20 cellular contexts compared by ENCODE assay signal in genomic region chr9:75636427-75637045, GRCh38.
DNase-seq lines count a peak whose midpoint lies in the region; ATAC-seq lines count a peak whose summit lies in the region.
"Had no signal": no experiment of that assay in that cellular context is flagged by ENCODE, and none has a peak within 500 bp of the region (broad histone marks: within the 10 kb centered on the region; RNA-seq: fewer than 3 reads in every experiment).

No MANE protein-coding gene starts in this region.

- intact Hi-C loops in activated CD4-positive, alpha-beta T cell treated with anti-CD3 and anti-CD28 coated beads for 36 hours (cut with DNase I, micrococcal nuclease), result no loop called here

- no peaks in the 10 kb centered on the region for H3K4me1 Mint-ChIP-seq in activated CD4-positive, alpha-beta T cell treated with anti-CD3 and anti-CD28 coated beads for 36 hours
- no peaks in the 10 kb centered on the region for H3K4me1 Mint-ChIP-seq in activated CD4-positive, alpha-beta T cell treated with anti-CD3 and anti-CD28 coated beads, Interleukin-2, amount 10 ng/mL, durations not matched to agents 7 days and 5 days
- peaks cover 10% of the 10 kb centered on the region for H3K4me1 Mint-ChIP-seq in stimulated activated naive CD8-positive, alpha-beta T cell treated with anti-CD3 and anti-CD28 coated beads, Interleukin-15, amount 100 ng/mL, for 72 hours
- H3K4me1 Mint-ChIP-seq in immature natural killer cell, result peaks cover 2 to 9% of the 10 kb centered on the region in 2 donors
- no peaks in the 10 kb centered on the region for H3K4me1 Mint-ChIP-seq in activated CD8-positive, alpha-beta memory T cell treated with anti-CD3 and anti-CD28 coated beads, Interleukin-2, amount 10 ng/mL, durations not matched to agents 7 days and 5 days
- H3K4me1 Mint-ChIP-seq: B cell, IgD-negative memory B cell had no signal

- peak; percentile 23 for DNase-seq in activated CD4-positive, alpha-beta T cell treated with anti-CD3 and anti-CD28 coated beads for 36 hours
- no peak for DNase-seq in activated CD4-positive, alpha-beta T cell treated with anti-CD3 and anti-CD28 coated beads, Interleukin-2, amount 10 ng/mL, durations not matched to agents 7 days and 5 days
- peak in 1 of 2 donors; percentile 42 for DNase-seq in stimulated activated naive CD8-positive, alpha-beta T cell treated with anti-CD3 and anti-CD28 coated beads, Interleukin-15, amount 100 ng/mL, for 72 hours
- no peak for DNase-seq in stimulated activated naive CD8-positive, alpha-beta T cell treated with anti-CD3 and anti-CD28 coated beads, Interleukin-15, Interleukin-2, amounts not matched to agents 100 U/mL and 50 U/mL, for 24 hours
- DNase-seq in immature natural killer cell (peak; percentile 12 to 19 (median 15)), HuH-7 (ENCODE audit: low spot score) (no peak), NCI-H446 (lab: John Stamatoyannopoulos, UW) (no peak)
- DNase-seq in activated CD8-positive, alpha-beta memory T cell treated with anti-CD3 and anti-CD28 coated beads, Interleukin-2, amount 10 ng/mL, durations not matched to agents 7 days and 5 days, result no peak
- DNase-seq: Calu3; CD4-positive, alpha-beta T cell; DMS53; Kasumi-1; NCI-H1105 treated with DMSO at 0.1 percent for 48 hours; NCI-H1694 treated with DMSO at 0.1 percent for 48 hours; NCI-H345; NCI-H526 treated with DMSO at 0.1 percent for 48 hours; NK-92 treated with Interleukin-12 subunit alpha and Interleukin-12 subunit beta, amount 100 ng/mL, for 24 hours; PC-3 had no signal

- H3K4me3 Mint-ChIP-seq in activated CD4-positive, alpha-beta T cell treated with anti-CD3 and anti-CD28 coated beads for 36 hours, result no peak overlapping the region
- no peak overlapping the region for H3K4me3 Mint-ChIP-seq in activated CD4-positive, alpha-beta T cell treated with anti-CD3 and anti-CD28 coated beads, Interleukin-2, amount 10 ng/mL, durations not matched to agents 7 days and 5 days
- no peak overlapping the region for H3K4me3 Mint-ChIP-seq in stimulated activated naive CD8-positive, alpha-beta T cell treated with anti-CD3 and anti-CD28 coated beads, Interleukin-15, amount 100 ng/mL, for 72 hours
- H3K4me3 Mint-ChIP-seq in immature natural killer cell, result no peak overlapping the region
- H3K4me3 Mint-ChIP-seq in activated CD8-positive, alpha-beta memory T cell treated with anti-CD3 and anti-CD28 coated beads, Interleukin-2, amount 10 ng/mL, durations not matched to agents 7 days and 5 days, result no peak overlapping the region
- H3K4me3 Mint-ChIP-seq: B cell; CD4-positive, alpha-beta T cell; IgD-negative memory B cell had no signal

- H3K27ac Mint-ChIP-seq in activated CD4-positive, alpha-beta T cell treated with anti-CD3 and anti-CD28 coated beads for 36 hours, result no peak overlapping the region
- no peak overlapping the region for H3K27ac Mint-ChIP-seq in activated CD4-positive, alpha-beta T cell treated with anti-CD3 and anti-CD28 coated beads, Interleukin-2, amount 10 ng/mL, durations not matched to agents 7 days and 5 days
- no peak overlapping the region for H3K27ac Mint-ChIP-seq in stimulated activated naive CD8-positive, alpha-beta T cell treated with anti-CD3 and anti-CD28 coated beads, Interleukin-15, amount 100 ng/mL, for 72 hours
- no peak overlapping the region for H3K27ac Mint-ChIP-seq in immature natural killer cell
- H3K27ac Mint-ChIP-seq in activated CD8-positive, alpha-beta memory T cell treated with anti-CD3 and anti-CD28 coated beads, Interleukin-2, amount 10 ng/mL, durations not matched to agents 7 days and 5 days, result no peak overlapping the region
- H3K27ac Mint-ChIP-seq: B cell; CD4-positive, alpha-beta T cell had no signal

- peak; percentile 26 for ATAC-seq in activated CD4-positive, alpha-beta T cell treated with anti-CD3 and anti-CD28 coated beads for 36 hours
- ATAC-seq in stimulated activated naive CD8-positive, alpha-beta T cell treated with anti-CD3 and anti-CD28 coated beads, Interleukin-15, amount 100 ng/mL, for 72 hours, result peak; percentile 97
- ATAC-seq in stimulated activated naive CD8-positive, alpha-beta T cell treated with anti-CD3 and anti-CD28 coated beads, Interleukin-15, Interleukin-2, amounts not matched to agents 100 U/mL and 50 U/mL, for 24 hours, result no peak
- ATAC-seq in activated CD8-positive, alpha-beta memory T cell treated with anti-CD3 and anti-CD28 coated beads, Interleukin-2, amount 10 ng/mL, durations not matched to agents 7 days and 5 days, result no peak
- ATAC-seq: PC-3 had no signal

- POLR2A ChIA-PET in activated CD4-positive, alpha-beta T cell treated with anti-CD3 and anti-CD28 coated beads for 36 hours (lab: Charles Lee), result no interaction called here
- POLR2A ChIA-PET in activated CD4-positive, alpha-beta T cell treated with anti-CD3 and anti-CD28 coated beads, Interleukin-2, amount 10 ng/mL, durations not matched to agents 7 days and 5 days (lab: Charles Lee), result no interaction called here

- CTCF ChIA-PET in activated CD4-positive, alpha-beta T cell treated with anti-CD3 and anti-CD28 coated beads for 36 hours (lab: Charles Lee), result interaction anchor here (0.8 kb wide), 1 partner anchor 264 kb away, joined by 3 read pairs; no protein-coding TSS in a partner anchor
- CTCF ChIA-PET in activated CD4-positive, alpha-beta T cell treated with anti-CD3 and anti-CD28 coated beads, Interleukin-2, amount 10 ng/mL, durations not matched to agents 7 days and 5 days (lab: Charles Lee), result no interaction called here
- CTCF ChIA-PET in activated CD8-positive, alpha-beta memory T cell treated with anti-CD3 and anti-CD28 coated beads, Interleukin-2, amount 10 ng/mL, durations not matched to agents 7 days and 5 days (lab: Charles Lee), result interaction anchor here (0.6 kb wide), 1 partner anchor 88 kb away, joined by 3 read pairs; no protein-coding TSS in a partner anchor

- H3K27me3 Mint-ChIP-seq in activated CD4-positive, alpha-beta T cell treated with anti-CD3 and anti-CD28 coated beads for 36 hours, result no peaks in the 10 kb centered on the region
- no peaks in the 10 kb centered on the region for H3K27me3 Mint-ChIP-seq in activated CD4-positive, alpha-beta T cell treated with anti-CD3 and anti-CD28 coated beads, Interleukin-2, amount 10 ng/mL, durations not matched to agents 7 days and 5 days
- peaks cover 10% of the 10 kb centered on the region for H3K27me3 Mint-ChIP-seq in stimulated activated naive CD8-positive, alpha-beta T cell treated with anti-CD3 and anti-CD28 coated beads, Interleukin-15, amount 100 ng/mL, for 72 hours
- peaks cover 0 to 4% (median 0%) of the 10 kb centered on the region in 3 donors for H3K27me3 Mint-ChIP-seq in immature natural killer cell (ENCODE audit: low read depth in 3 of 3)
- no peaks in the 10 kb centered on the region for H3K27me3 Mint-ChIP-seq in activated CD8-positive, alpha-beta memory T cell treated with anti-CD3 and anti-CD28 coated beads, Interleukin-2, amount 10 ng/mL, durations not matched to agents 7 days and 5 days
- H3K27me3 Mint-ChIP-seq: B cell; CD4-positive, alpha-beta T cell; IgD-negative memory B cell had no signal

- H3K36me3 Mint-ChIP-seq in activated CD4-positive, alpha-beta T cell treated with anti-CD3 and anti-CD28 coated beads for 36 hours (ENCODE audit: low read depth), result no peaks in the 10 kb centered on the region
- no peaks in the 10 kb centered on the region for H3K36me3 Mint-ChIP-seq in activated CD4-positive, alpha-beta T cell treated with anti-CD3 and anti-CD28 coated beads, Interleukin-2, amount 10 ng/mL, durations not matched to agents 7 days and 5 days (ENCODE audit: low read depth)
- no peaks in the 10 kb centered on the region for H3K36me3 Mint-ChIP-seq in immature natural killer cell
- no peaks in the 10 kb centered on the region for H3K36me3 Mint-ChIP-seq in activated CD8-positive, alpha-beta memory T cell treated with anti-CD3 and anti-CD28 coated beads, Interleukin-2, amount 10 ng/mL, durations not matched to agents 7 days and 5 days
- H3K36me3 Mint-ChIP-seq: IgD-negative memory B cell had no signal

- H3K9me3 Mint-ChIP-seq in activated CD4-positive, alpha-beta T cell treated with anti-CD3 and anti-CD28 coated beads for 36 hours (ENCODE audit: low read depth), result no peaks in the 10 kb centered on the region
- H3K9me3 Mint-ChIP-seq in activated CD4-positive, alpha-beta T cell treated with anti-CD3 and anti-CD28 coated beads, Interleukin-2, amount 10 ng/mL, durations not matched to agents 7 days and 5 days, result no peaks in the 10 kb centered on the region
- H3K9me3 Mint-ChIP-seq in stimulated activated naive CD8-positive, alpha-beta T cell treated with anti-CD3 and anti-CD28 coated beads, Interleukin-15, amount 100 ng/mL, for 72 hours, result no peaks in the 10 kb centered on the region
- peaks cover 0 to 6% (median 0%) of the 10 kb centered on the region in 6 donors for H3K9me3 Mint-ChIP-seq in immature natural killer cell
- no peaks in the 10 kb centered on the region for H3K9me3 Mint-ChIP-seq in activated CD8-positive, alpha-beta memory T cell treated with anti-CD3 and anti-CD28 coated beads, Interleukin-2, amount 10 ng/mL, durations not matched to agents 7 days and 5 days (ENCODE audit: low read depth)
- H3K9me3 Mint-ChIP-seq: CD4-positive, alpha-beta T cell had no signal

Comparison
In these comparisons a context has a peak if more than half of its experiments do, and no peak if none do; other contexts are left out.
1. ATAC-seq: peak in activated CD4-positive, alpha-beta T cell treated with anti-CD3 and anti-CD28 coated beads for 36 hours (single experiment) and stimulated activated naive CD8-positive, alpha-beta T cell treated with anti-CD3 and anti-CD28 coated beads, Interleukin-15, amount 100 ng/mL, for 72 hours (single experiment); none in stimulated activated naive CD8-positive, alpha-beta T cell treated with anti-CD3 and anti-CD28 coated beads, Interleukin-15, Interleukin-2, amounts not matched to agents 100 U/mL and 50 U/mL, for 24 hours (single experiment) and activated CD8-positive, alpha-beta memory T cell treated with anti-CD3 and anti-CD28 coated beads, Interleukin-2, amount 10 ng/mL, durations not matched to agents 7 days and 5 days (single experiment).
2. DNase-seq: peak in activated CD4-positive, alpha-beta T cell treated with anti-CD3 and anti-CD28 coated beads for 36 hours (single experiment) and immature natural killer cell (3 of 3); none in activated CD4-positive, alpha-beta T cell treated with anti-CD3 and anti-CD28 coated beads, Interleukin-2, amount 10 ng/mL, durations not matched to agents 7 days and 5 days (single experiment), stimulated activated naive CD8-positive, alpha-beta T cell treated with anti-CD3 and anti-CD28 coated beads, Interleukin-15, Interleukin-2, amounts not matched to agents 100 U/mL and 50 U/mL, for 24 hours (single experiment), activated CD8-positive, alpha-beta memory T cell treated with anti-CD3 and anti-CD28 coated beads, Interleukin-2, amount 10 ng/mL, durations not matched to agents 7 days and 5 days (single experiment), HuH-7 (single experiment) and NCI-H446 (0 of 2).